Comparison of ENCODE assay signal across 8 cellular contexts in the genomic region with DNA sequence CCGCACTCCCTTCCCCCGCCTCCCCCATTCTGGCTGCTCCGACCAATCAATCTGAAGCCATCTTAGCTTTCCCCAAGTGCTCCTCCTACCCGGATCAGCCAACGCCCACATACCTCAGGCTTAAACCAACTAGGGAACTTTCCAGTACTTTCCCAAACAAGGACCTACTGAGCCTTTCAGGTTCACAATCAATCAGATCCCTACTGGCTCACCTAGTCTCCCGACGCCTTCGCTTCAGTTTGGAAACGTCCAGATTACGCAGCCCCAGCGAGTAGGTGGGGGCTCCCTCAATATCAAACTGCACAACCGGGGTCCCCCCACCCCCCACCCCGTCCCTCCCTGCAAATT. TPM values are rescaled to one million over a fixed set of nuclear protein-coding genes. Genes with fewer than 3 reads are reported as not detected.
DNase-seq lines count a peak whose midpoint lies in the region; ATAC-seq and TF ChIP-seq lines count a peak whose summit lies in the region.

No MANE protein-coding gene starts in this region.

- H3K4me1 Mint-ChIP-seq in activated T-cell treated with anti-CD3 and anti-CD28 coated beads, Interleukin-2, amount 50 U/mL, for 4 hours (ENCODE audit: low read depth), result peaks cover 60% of the 10 kb centered on the region

- DNase-seq in COR-L47 (lab: John Stamatoyannopoulos, UW) (peak; percentile 94), NOMO-1 treated with DMSO at 0.1 percent for 48 hours (lab: John Stamatoyannopoulos, UW; ENCODE audit: unreplicated experiment) (peak; percentile 82), epithelial cell of proximal tubule (ENCODE audit: low read depth) (peak; percentile 96), mesendoderm (peak; percentile 100), RKO (ENCODE audit: low spot score) (no peak)
- peak; percentile 50 for DNase-seq in activated T-cell treated with anti-CD3 and anti-CD28 coated beads, Interleukin-2, amount 50 U/mL, for 4 hours
- peak; percentile 49 for DNase-seq in stimulated activated CD8-positive, alpha-beta memory T cell treated with anti-CD3 and anti-CD28 coated beads, Interleukin-4, amount 100 ng/mL, for 24 hours (ENCODE audit: low read depth)

- no peaks in the 10 kb centered on the region for H3K9me3 Mint-ChIP-seq in activated T-cell treated with anti-CD3 and anti-CD28 coated beads, Interleukin-2, amount 50 U/mL, for 4 hours

- peak overlapping the region; percentile 72 for H3K9ac ChIP-seq in mesendoderm (ENCODE audit: low read length)

- peak overlapping the region; percentile 86 for H3K56ac ChIP-seq in mesendoderm (ENCODE audit: low read length)

- H3K18ac ChIP-seq in mesendoderm (ENCODE audit: low read length), result peak overlapping the region; percentile 100

- H3K27ac ChIP-seq in mesendoderm (ENCODE audit: low read depth, low read length), result peak overlapping the region; percentile 100

- peak overlapping the region; percentile 86 for H3K4me3 Mint-ChIP-seq in activated T-cell treated with anti-CD3 and anti-CD28 coated beads, Interleukin-2, amount 50 U/mL, for 4 hours

- peak overlapping the region; percentile 100 for H3K4ac ChIP-seq in mesendoderm (ENCODE audit: low read depth, low read length)

- peaks cover 12% of the 10 kb centered on the region for H3K36me3 Mint-ChIP-seq in activated T-cell treated with anti-CD3 and anti-CD28 coated beads, Interleukin-2, amount 50 U/mL, for 4 hours (ENCODE audit: insufficient read depth)

- peak overlapping the region; percentile 44 for H2BK5ac ChIP-seq in mesendoderm (ENCODE audit: low read length)

- H4K5ac ChIP-seq in mesendoderm (ENCODE audit: low read length), result no peak overlapping the region

- no peak overlapping the region for H2AK5ac ChIP-seq in mesendoderm (ENCODE audit: low read length)

- TF ChIP-seq CTCF in epithelial cell of proximal tubule (conservative IDR thresholded peaks at IDR 0.05; ENCODE audit: low read depth, low read length), result no peak

- H3K36me3 ChIP-seq in mesendoderm (ENCODE audit: control insufficient read depth, insufficient read depth, low read length), result no peaks in the 10 kb centered on the region

- H2BK15ac ChIP-seq in mesendoderm (replicated peaks; ENCODE audit: low read depth), result peak overlapping the region; percentile 38

- no peak overlapping the region for H3K23ac ChIP-seq in mesendoderm (ENCODE audit: low read length)

- no peaks in the 10 kb centered on the region for H3K27me3 Mint-ChIP-seq in activated T-cell treated with anti-CD3 and anti-CD28 coated beads, Interleukin-2, amount 50 U/mL, for 4 hours (ENCODE audit: low read depth)

- H3K27me3 ChIP-seq in mesendoderm (ENCODE audit: insufficient read depth, low read length, poor library complexity), result no peaks in the 10 kb centered on the region

- peak overlapping the region; percentile 61 for H3K4me3 ChIP-seq in epithelial cell of proximal tubule (ENCODE audit: low read depth, low read length)
- H3K4me3 ChIP-seq in mesendoderm (ENCODE audit: low read length), result peak overlapping the region; percentile 6

- peaks cover 2% of the 10 kb centered on the region for H3K79me2 ChIP-seq in mesendoderm (ENCODE audit: control insufficient read depth, insufficient read depth, low read length)

- H3K4me2 ChIP-seq in mesendoderm (ENCODE audit: low read length), result peak overlapping the region; percentile 35

- peak; percentile 45 for ATAC-seq in HG03354 (IDR thresholded peaks at IDR 0.05; ENCODE audit: poor library complexity, severe bottlenecking, unreplicated experiment)
- peak; percentile 29 to 42 for ATAC-seq in activated T-cell treated with anti-CD3 and anti-CD28 coated beads, Interleukin-2, amount 50 U/mL, for 4 hours

- H3K4me1 ChIP-seq in mesendoderm (ENCODE audit: control insufficient read depth, low read depth, low read length), result peaks cover 2% of the 10 kb centered on the region

- peak overlapping the region; percentile 94 for H2BK120ac ChIP-seq in mesendoderm (ENCODE audit: low read depth, low read length)

- peak overlapping the region; percentile 99 for H4K8ac ChIP-seq in mesendoderm (ENCODE audit: low read depth, low read length)

- no CpG with 5 or more reads among the region's 13 CpGs for WGBS in mesendoderm (ENCODE audit: extremely low coverage, insufficient coverage, low lambda C conversion rate)

- H3K79me1 ChIP-seq in mesendoderm (ENCODE audit: low read length), result peaks cover 3% of the 10 kb centered on the region

RNA-seq across cellular contexts. Expression of gene HSPA1L, which starts 0.4 kb away (rescaled TPM):
- total RNA-seq in activated T-cell treated with anti-CD3 and anti-CD28 coated beads, Interleukin-2, amount 50 U/mL, for 4 hours, result 1 to 10 TPM; 1.6 to 1.8 (median 1.7) TPM
- total RNA-seq in epithelial cell of proximal tubule, result 0.29 and 0.35 TPM in 2 replicates
- polyA plus RNA-seq in mesendoderm (2013, experiment 1 of 2), result 0.83 TPM
- polyA plus RNA-seq in mesendoderm (2013, experiment 2 of 2), result 0.98 TPM

RNA-seq across cellular contexts. Expression of gene HSPA1A, which starts 0.7 kb away (rescaled TPM):
- 10 to 100 TPM; 33.3 to 38.1 (median 34.2) TPM for total RNA-seq in activated T-cell treated with anti-CD3 and anti-CD28 coated beads, Interleukin-2, amount 50 U/mL, for 4 hours
- 116 and 139 TPM in 2 replicates for total RNA-seq in epithelial cell of proximal tubule
- 37.1 TPM for polyA plus RNA-seq in mesendoderm (2013, experiment 1 of 2)
- 40.9 TPM for polyA plus RNA-seq in mesendoderm (2013, experiment 2 of 2)

RNA-seq across cellular contexts. Expression of gene LSM2, which starts 7.9 kb away (rescaled TPM):
- total RNA-seq in activated T-cell treated with anti-CD3 and anti-CD28 coated beads, Interleukin-2, amount 50 U/mL, for 4 hours, result 100 to 1,000 TPM; 163 to 192 (median 184) TPM
- total RNA-seq in epithelial cell of proximal tubule, result 112 and 157 TPM in 2 replicates
- 153 TPM for polyA plus RNA-seq in mesendoderm (2013, experiment 1 of 2)
- polyA plus RNA-seq in mesendoderm (2013, experiment 2 of 2), result 155 TPM

RNA-seq across cellular contexts. Expression of gene HSPA1B, which starts 12.9 kb away (rescaled TPM):
- total RNA-seq in activated T-cell treated with anti-CD3 and anti-CD28 coated beads, Interleukin-2, amount 50 U/mL, for 4 hours, result 10 to 100 TPM; 76.1 to 97.7 (median 93.0) TPM
- 58.4 and 136 TPM in 2 replicates for total RNA-seq in epithelial cell of proximal tubule
- 23.9 TPM for polyA plus RNA-seq in mesendoderm (2013, experiment 1 of 2)
- polyA plus RNA-seq in mesendoderm (2013, experiment 2 of 2), result 22.5 TPM

RNA-seq across cellular contexts. Expression of gene VARS1, which starts 19.1 kb away (rescaled TPM):
- total RNA-seq in activated T-cell treated with anti-CD3 and anti-CD28 coated beads, Interleukin-2, amount 50 U/mL, for 4 hours, result 100 to 1,000 TPM; 231 to 263 (median 234) TPM
- total RNA-seq in epithelial cell of proximal tubule, result 113 and 166 TPM in 2 replicates
- polyA plus RNA-seq in mesendoderm (2013, experiment 1 of 2), result 63.4 TPM
- polyA plus RNA-seq in mesendoderm (2013, experiment 2 of 2), result 64.0 TPM
